Comparison of ENCODE assay signal across 31 cellular contexts in the genomic region with DNA sequence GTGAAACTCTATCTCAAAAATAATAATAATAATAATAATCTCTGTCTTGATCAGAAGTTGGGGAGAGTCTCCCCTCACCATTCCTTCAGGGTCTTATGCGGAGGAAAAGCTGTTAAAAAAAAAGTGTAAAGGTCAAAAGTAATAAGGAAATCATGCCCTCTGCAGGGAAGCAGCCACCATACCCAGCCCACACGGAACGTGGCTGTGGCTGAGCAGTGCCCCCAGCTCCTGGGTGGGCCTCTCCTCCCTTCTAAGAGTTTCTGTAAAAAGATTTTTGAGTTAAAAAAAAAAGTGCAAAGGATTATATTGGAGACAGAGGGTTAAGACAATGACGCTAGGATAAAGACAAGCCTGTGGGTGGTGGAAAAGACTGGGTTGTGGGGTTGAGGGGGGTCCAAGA.
"Had no signal": no experiment of that assay in that cellular context is flagged by ENCODE, and none has a peak within 500 bp of the region (broad histone marks: within the 10 kb centered on the region; RNA-seq: fewer than 3 reads in every experiment).

No MANE protein-coding gene starts in this region.

- H3K9me3 ChIP-seq: breast epithelium, gastroesophageal sphincter, pancreas, prostate gland, sigmoid colon, tibial artery had no signal

- H3K36me3 Mint-ChIP-seq: activated CD4-positive, alpha-beta memory T cell treated with anti-CD3 and anti-CD28 coated beads for 36 hours; naive thymus-derived CD8-positive, alpha-beta T cell; stimulated activated effector memory CD8-positive, alpha-beta T cell treated with anti-CD3 and anti-CD28 coated beads, Interleukin-12 subunit alpha, Interleukin-12 subunit beta, amount 100 ng/mL, for 72 hours had no signal

- H3K27me3 ChIP-seq: breast epithelium, gastroesophageal sphincter, hepatocyte, pancreas, sigmoid colon, tibial artery had no signal

- H3K36me3 ChIP-seq: breast epithelium, gastroesophageal sphincter, pancreas, prostate gland, sigmoid colon, tibial artery had no signal

- H3K4me1 ChIP-seq: breast epithelium, gastroesophageal sphincter, pancreas, prostate gland, sigmoid colon, tibial artery had no signal

- H3K27ac Mint-ChIP-seq: activated CD4-positive, alpha-beta memory T cell treated with anti-CD3 and anti-CD28 coated beads for 36 hours; activated CD4-positive, alpha-beta T cell treated with anti-CD3 and anti-CD28 coated beads, Interleukin-2, amount 10 ng/mL, durations not matched to agents 24 days and 14 days; activated T-cell treated with anti-CD3 and anti-CD28 coated beads, Interleukin-2, amount 50 U/mL, for 24 hours; stimulated activated naive CD8-positive, alpha-beta T cell treated with anti-CD3 and anti-CD28 coated beads, Interleukin-15, amount 100 ng/mL, for 72 hours; T-helper 17 cell had no signal

- H3K27ac ChIP-seq: breast epithelium, coronary artery, hepatocyte, pancreas, prostate gland, tibial artery had no signal

- H3K4me1 Mint-ChIP-seq: stimulated activated naive CD8-positive, alpha-beta T cell treated with anti-CD3 and anti-CD28 coated beads, Interleukin-15, amount 100 ng/mL, for 72 hours; T-helper 17 cell had no signal

- H3K27me3 Mint-ChIP-seq: activated CD4-positive, alpha-beta memory T cell treated with anti-CD3 and anti-CD28 coated beads for 36 hours; activated T-cell treated with anti-CD3 and anti-CD28 coated beads, Interleukin-2, amount 50 U/mL, for 24 hours; effector memory CD8-positive, alpha-beta T cell; naive thymus-derived CD8-positive, alpha-beta T cell; stimulated activated naive CD8-positive, alpha-beta T cell treated with anti-CD3 and anti-CD28 coated beads, Interleukin-15, amount 100 ng/mL, for 72 hours; T-helper 17 cell had no signal

- H2AFZ ChIP-seq: hepatocyte had no signal

- DNase-seq: activated CD4-positive, alpha-beta memory T cell treated with anti-CD3 and anti-CD28 coated beads for 36 hours; activated CD4-positive, alpha-beta T cell treated with anti-CD3 and anti-CD28 coated beads, Interleukin-2, amount 10 ng/mL, durations not matched to agents 24 days and 14 days; activated CD4-positive, CD25-positive, alpha-beta regulatory T cell treated with anti-CD3 and anti-CD28 coated beads, Interleukin-2, amount 50 U/mL, for 72 hours; activated CD8-positive, alpha-beta memory T cell treated with anti-CD3 and anti-CD28 coated beads, Interleukin-2, amount 50 U/mL, for 48 hours; activated gamma-delta T cell; activated naive CD4-positive, alpha-beta T cell treated with anti-CD3 and anti-CD28 coated beads, Interleukin-2, amount 50 U/mL, for 16 hours; activated T-cell treated with anti-CD3 and anti-CD28 coated beads, Interleukin-2, amount 50 U/mL, for 24 hours; amygdala; effector memory CD8-positive, alpha-beta T cell; islet precursor cell; left cardiac atrium; midbrain; naive thymus-derived CD8-positive, alpha-beta T cell; pancreas; retina; sigmoid colon; small intestine; stimulated activated CD4-positive, alpha-beta T cell treated with anti-CD3 and anti-CD28 coated beads, Interleukin-4, amount 100 ng/mL, for 24 hours; stimulated activated naive CD8-positive, alpha-beta T cell treated with anti-CD3 and anti-CD28 coated beads, Interleukin-15, amount 100 ng/mL, for 72 hours; T-helper 17 cell; T1000; tibial artery had no signal

- H3K79me2 ChIP-seq: hepatocyte had no signal

- FAIRE-seq: endothelial cell of umbilical vein, pancreas, small intestine, urothelium cell line had no signal

- H3K4me3 ChIP-seq: breast epithelium, coronary artery, gastroesophageal sphincter, hepatocyte, pancreas, prostate gland, sigmoid colon, tibial artery had no signal

- H3K4me3 Mint-ChIP-seq: activated CD4-positive, alpha-beta memory T cell treated with anti-CD3 and anti-CD28 coated beads for 36 hours; activated CD4-positive, alpha-beta T cell treated with anti-CD3 and anti-CD28 coated beads, Interleukin-2, amount 10 ng/mL, durations not matched to agents 24 days and 14 days; activated T-cell treated with anti-CD3 and anti-CD28 coated beads, Interleukin-2, amount 50 U/mL, for 24 hours; effector memory CD8-positive, alpha-beta T cell; naive thymus-derived CD8-positive, alpha-beta T cell; neural crest cell; stimulated activated effector memory CD8-positive, alpha-beta T cell treated with anti-CD3 and anti-CD28 coated beads, Interleukin-12 subunit alpha, Interleukin-12 subunit beta, amount 100 ng/mL, for 72 hours; stimulated activated naive CD8-positive, alpha-beta T cell treated with anti-CD3 and anti-CD28 coated beads, Interleukin-15, amount 100 ng/mL, for 72 hours; T-helper 17 cell had no signal

- ATAC-seq: effector memory CD8-positive, alpha-beta T cell; gastroesophageal sphincter; left cardiac atrium; naive thymus-derived CD8-positive, alpha-beta T cell; pancreas; stimulated activated effector memory CD8-positive, alpha-beta T cell treated with anti-CD3 and anti-CD28 coated beads, Interleukin-12 subunit alpha, Interleukin-12 subunit beta, amount 100 ng/mL, for 72 hours; stimulated activated naive CD8-positive, alpha-beta T cell treated with anti-CD3 and anti-CD28 coated beads, Interleukin-15, amount 100 ng/mL, for 72 hours; T-helper 17 cell had no signal

- H3K4me2 ChIP-seq: hepatocyte had no signal

- H3K9me3 Mint-ChIP-seq: activated CD4-positive, alpha-beta memory T cell treated with anti-CD3 and anti-CD28 coated beads for 36 hours; activated CD4-positive, alpha-beta T cell treated with anti-CD3 and anti-CD28 coated beads, Interleukin-2, amount 10 ng/mL, durations not matched to agents 24 days and 14 days; activated T-cell treated with anti-CD3 and anti-CD28 coated beads, Interleukin-2, amount 50 U/mL, for 24 hours; effector memory CD8-positive, alpha-beta T cell; naive thymus-derived CD8-positive, alpha-beta T cell; stimulated activated effector memory CD8-positive, alpha-beta T cell treated with anti-CD3 and anti-CD28 coated beads, Interleukin-12 subunit alpha, Interleukin-12 subunit beta, amount 100 ng/mL, for 72 hours; stimulated activated naive CD8-positive, alpha-beta T cell treated with anti-CD3 and anti-CD28 coated beads, Interleukin-15, amount 100 ng/mL, for 72 hours had no signal
